Comparison of ENCODE assay signal across 9 cellular contexts in genomic region chr4:76658231-76659102, GRCh38.
DNase-seq lines count a peak whose midpoint lies in the region; ATAC-seq and TF ChIP-seq lines count a peak whose summit lies in the region.
"Had no signal": no experiment of that assay in that cellular context is flagged by ENCODE, and none has a peak within 500 bp of the region (broad histone marks: within the 10 kb centered on the region; RNA-seq: fewer than 3 reads in every experiment).

No MANE protein-coding gene starts in this region.

- H3K27me3 ChIP-seq in SJSA1 (replicated peaks) = no peaks in the 10 kb centered on the region
- no peaks in the 10 kb centered on the region for H3K27me3 ChIP-seq in heart right ventricle

- H3K36me3 ChIP-seq in SJSA1 (no peaks in the 10 kb centered on the region), heart right ventricle (no peaks in the 10 kb centered on the region)

- H3K27ac ChIP-seq in SJSA1 (peak overlapping the region; percentile 89), heart right ventricle (peak overlapping the region in 2 of 10 donors; percentile 7 to 9)

- H3K9me3 ChIP-seq in SJSA1 (replicated peaks) (no peaks in the 10 kb centered on the region), heart right ventricle (no peaks in the 10 kb centered on the region)

- peaks cover 31% of the 10 kb centered on the region for H3K4me1 ChIP-seq in SJSA1 (replicated peaks)
- peaks cover 0 to 28% (median 13%) of the 10 kb centered on the region in 9 donors for H3K4me1 ChIP-seq in heart right ventricle

- ATAC-seq in HG02588 (IDR thresholded peaks at IDR 0.05; ENCODE audit: unreplicated experiment) (peak; percentile 39), heart right ventricle (no peak)

- DNase-seq in AG20443 (ENCODE audit: low spot score) = peak; percentile 77
- DNase-seq in SJSA1 (ENCODE audit: low read depth in 1 of 2, low spot score in 2 of 2) = peak; percentile 61 to 90
- peak; percentile 94 for DNase-seq in foreskin melanocyte
- DNase-seq in SW480 (ENCODE audit: low spot score) = no peak
- DNase-seq in SHP77 (lab: John Stamatoyannopoulos, UW) = no peak
- DNase-seq in heart right ventricle = no peak
- no peak for DNase-seq in NAMALWA (ENCODE audit: low spot score)
- DNase-seq: COR-L47 had no signal

- TF ChIP-seq CTCF in heart right ventricle (IDR thresholded peaks at IDR 0.05) = no peak

- H3K4me3 ChIP-seq in SJSA1 (no peak overlapping the region), heart right ventricle (no peak overlapping the region)

- 92 to 94% methylated on average over 3 of the region's 3 CpGs for WGBS in heart right ventricle, 2 donors

- intact Hi-C loops in heart right ventricle (cut with DNase I) = loop anchor here in 3 of 10 donors (5.0 to 10.0 kb wide), 3 partner anchors 134 to 146 kb away; no protein-coding TSS in a partner anchor

Comparison
In these comparisons a context has a peak if more than half of its experiments do, and no peak if none do; other contexts are left out.
1. DNase-seq: peak in AG20443 (single experiment), SJSA1 (2 of 2) and foreskin melanocyte (single experiment); none in SW480 (single experiment), SHP77 (0 of 2), heart right ventricle (0 of 2) and NAMALWA (single experiment).